ENCODE assay signal across 17 cellular contexts in genomic region chr4:114607086-114607485, GRCh38. TPM values are rescaled to one million over a fixed set of nuclear protein-coding genes. Genes with fewer than 3 reads are reported as not detected.
DNase-seq lines count a peak whose midpoint lies in the region; ATAC-seq and TF ChIP-seq lines count a peak whose summit lies in the region.
"Had no signal": no experiment of that assay in that cellular context is flagged by ENCODE, and none has a peak within 500 bp of the region (broad histone marks: within the 10 kb centered on the region; RNA-seq: fewer than 3 reads in every experiment).

No MANE protein-coding gene starts in this region.

- intact Hi-C loops in colonic mucosa (cut with DNase I) (no loop called here), left colon (cut with DNase I, micrococcal nuclease) (no loop called here), transverse colon (cut with DNase I; ENCODE audit: low total_unique reads) (no loop called here)

- TF ChIP-seq CTCF in colonic mucosa (IDR thresholded peaks at IDR 0.05) (no peak), transverse colon (IDR thresholded peaks at IDR 0.05) (no peak)

- no peak overlapping the region for H3K4me3 ChIP-seq in colonic mucosa
- H3K4me3 ChIP-seq in transverse colon: no peak overlapping the region
- H3K4me3 ChIP-seq: GM12878 had no signal

- no peak for TF ChIP-seq EP300 in transverse colon (IDR thresholded peaks at IDR 0.05; ENCODE audit: low read depth)

- no peaks in the 10 kb centered on the region for H3K36me3 ChIP-seq in colonic mucosa
- H3K36me3 ChIP-seq in transverse colon: no peaks in the 10 kb centered on the region

- H3K9ac ChIP-seq in colonic mucosa (ENCODE audit: low read depth in 2 of 2, low read length in 2 of 2): no peak overlapping the region

- H3K27me3 ChIP-seq in colonic mucosa (no peaks in the 10 kb centered on the region), transverse colon (no peaks in the 10 kb centered on the region)

- in situ Hi-C loops in transverse colon (cut with MboI; ENCODE audit: low pct_ligation_motif_present in 1 of 4, low pct_unique_long_range_greater_than_20kb in 1 of 4, low sequenced_read_pairs in 3 of 4): no loop called here

- H3K4me1 ChIP-seq in colonic mucosa (peaks cover 3% of the 10 kb centered on the region), transverse colon (peaks cover 2 to 55% (median 25%) of the 10 kb centered on the region in 4 donors)

- DNase-seq in HT-29 (ENCODE audit: low spot score): peak; percentile 58
- DNase-seq in colonic mucosa: no peak
- no peak for DNase-seq in left colon
- DNase-seq in transverse colon: no peak
- no peak for DNase-seq in cerebellar cortex (ENCODE audit: low spot score)
- DNase-seq: C1 segment of cervical spinal cord; Calu3; CD4-positive, alpha-beta memory T cell; DMS79; EL; GDM1; GOT3; H7 had no signal

- ATAC-seq in left colon (peak; percentile 74), GM18511 (IDR thresholded peaks at IDR 0.05; ENCODE audit: unreplicated experiment) (no peak), HG03045 (IDR thresholded peaks at IDR 0.05; ENCODE audit: unreplicated experiment) (no peak)
- ATAC-seq: GM12878 had no signal

- TF ChIP-seq POLR2A in transverse colon (IDR thresholded peaks at IDR 0.05): no peak

- H3K9me3 ChIP-seq in colonic mucosa: no peaks in the 10 kb centered on the region
- H3K9me3 ChIP-seq in transverse colon: no peaks in the 10 kb centered on the region

- peak overlapping the region; percentile 67 for H3K27ac ChIP-seq in colonic mucosa
- H3K27ac ChIP-seq in transverse colon: peak overlapping the region; percentile 54 to 71 (median 64)

RNA-seq across cellular contexts. Expression of gene UGT8, which starts 8.5 kb away (rescaled TPM):
- 36.0 and 36.2 TPM in 2 replicates for total RNA-seq in HT-29 (2014; rRNA removed; shearing (Covaris generic))
- total RNA-seq in colonic mucosa (10 to 100 TPM; 42.8 to 54.0 TPM), left colon (10 to 100 TPM; 50.9 to 58.1 TPM), transverse colon (10 to 100 TPM; 41.0 to 63.6 (median 55.7) TPM)
- total RNA-seq: A172 had no signal
